In genomic region chr2:44949329-44950151, GRCh38 we compare ENCODE assay signal across 1 cellular context.
TF ChIP-seq lines count a peak whose summit lies in the region.

No MANE protein-coding gene starts in this region.

TF ChIP-seq in H1, 55 proteins besides CTCF, POLR2A, EP300 and RAD21 (continued from another document):
- TF ChIP-seq SUZ12 (IDR thresholded peaks at IDR 0.05; ENCODE audit: low read length) (peak; percentile 68; the same call in 1 of the 2 replicates), SIRT6 (IDR thresholded peaks at IDR 0.05; ENCODE audit: low read length) (no peak), TBP (IDR thresholded peaks at IDR 0.05; ENCODE audit: low read depth, low read length) (no peak), RXRA (IDR thresholded peaks at IDR 0.05; ENCODE audit: insufficient read depth, low read depth, low read length) (no peak), ZNF274 (IDR thresholded peaks at IDR 0.05; ENCODE audit: borderline replicate concordance, extremely low read depth, low read length) (no peak), BRCA1 (IDR thresholded peaks at IDR 0.05; ENCODE audit: low read depth, low read length) (no peak), SP1 (IDR thresholded peaks at IDR 0.05; ENCODE audit: low read depth, low read length) (no peak), JUND (IDR thresholded peaks at IDR 0.05; ENCODE audit: low read length) (no peak), RBBP5 (IDR thresholded peaks at IDR 0.05; ENCODE audit: borderline replicate concordance, low read depth, low read length) (no peak), POLR2AphosphoS5 (IDR thresholded peaks at IDR 0.05; ENCODE audit: low read depth, low read length) (no peak), YY1 (IDR thresholded peaks at IDR 0.05; ENCODE audit: low read depth, low read length) (no peak), GTF2F1 (IDR thresholded peaks at IDR 0.05; ENCODE audit: borderline replicate concordance, low read depth, low read length) (no peak), SP4 (IDR thresholded peaks at IDR 0.05; ENCODE audit: low read length) (no peak), E2F6 (IDR thresholded peaks at IDR 0.05) (no peak), CBX8 (IDR thresholded peaks at IDR 0.05; ENCODE audit: borderline replicate concordance, low read depth, low read length) (no peak), ATF2 (IDR thresholded peaks at IDR 0.05; ENCODE audit: low read length) (no peak), SRF (IDR thresholded peaks at IDR 0.05; ENCODE audit: low read depth, low read length) (no peak), ASH2L (IDR thresholded peaks at IDR 0.05; ENCODE audit: low read length) (no peak), ATF3 (IDR thresholded peaks at IDR 0.05; ENCODE audit: insufficient read depth, low read depth, low read length) (no peak), CTBP2 (IDR thresholded peaks at IDR 0.05; ENCODE audit: borderline replicate concordance, insufficient read depth, insufficient read length, low read length) (no peak), GABPA (IDR thresholded peaks at IDR 0.05; ENCODE audit: borderline replicate concordance, insufficient read depth, low read length) (0 out of 2 replicates have a peak, but pooled peaks have one; percentile 13), KDM5A (IDR thresholded peaks at IDR 0.05; ENCODE audit: low read length) (no peak), CHD2 (IDR thresholded peaks at IDR 0.05; ENCODE audit: low read length) (no peak), TAF1 (IDR thresholded peaks at IDR 0.05; ENCODE audit: low read depth, low read length) (no peak), EGR1 (IDR thresholded peaks at IDR 0.05; ENCODE audit: borderline replicate concordance, low read depth, low read length) (no peak), KDM4A (IDR thresholded peaks at IDR 0.05; ENCODE audit: low read depth, low read length, severe bottlenecking) (peak; percentile 55), PHF8 (conservative IDR thresholded peaks at IDR 0.05; ENCODE audit: low read depth, low read length) (no peak; the same call in 1 of the 2 replicates), SP2 (IDR thresholded peaks at IDR 0.05; ENCODE audit: low read length) (no peak), TCF12 (IDR thresholded peaks at IDR 0.05; ENCODE audit: low read depth, low read length) (no peak), CBX5 (IDR thresholded peaks at IDR 0.05; ENCODE audit: low read depth, low read length) (no peak), MAFK (IDR thresholded peaks at IDR 0.05; ENCODE audit: low read depth, low read length) (no peak), POU5F1 (IDR thresholded peaks at IDR 0.05; ENCODE audit: low read depth, low read length) (no peak), RFX5 (IDR thresholded peaks at IDR 0.05; ENCODE audit: borderline replicate concordance, low read depth, low read length) (no peak), TEAD4 (IDR thresholded peaks at IDR 0.05; ENCODE audit: low read depth, low read length) (no peak), TAF7 (optimal IDR thresholded peaks at IDR 0.05; ENCODE audit: borderline replicate concordance, low read depth, low read length) (no peak), CEBPB (IDR thresholded peaks at IDR 0.05; ENCODE audit: low read depth, low read length) (no peak), SIX5 (IDR thresholded peaks at IDR 0.05; ENCODE audit: low read depth, low read length) (no peak)
- TF ChIP-seq, protein P1, sequence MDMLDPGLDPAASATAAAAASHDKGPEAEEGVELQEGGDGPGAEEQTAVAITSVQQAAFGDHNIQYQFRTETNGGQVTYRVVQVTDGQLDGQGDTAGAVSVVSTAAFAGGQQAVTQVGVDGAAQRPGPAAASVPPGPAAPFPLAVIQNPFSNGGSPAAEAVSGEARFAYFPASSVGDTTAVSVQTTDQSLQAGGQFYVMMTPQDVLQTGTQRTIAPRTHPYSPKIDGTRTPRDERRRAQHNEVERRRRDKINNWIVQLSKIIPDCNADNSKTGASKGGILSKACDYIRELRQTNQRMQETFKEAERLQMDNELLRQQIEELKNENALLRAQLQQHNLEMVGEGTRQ (IDR thresholded peaks at IDR 0.05; ENCODE audit: low read length): no peak
- TF ChIP-seq, protein P2, sequence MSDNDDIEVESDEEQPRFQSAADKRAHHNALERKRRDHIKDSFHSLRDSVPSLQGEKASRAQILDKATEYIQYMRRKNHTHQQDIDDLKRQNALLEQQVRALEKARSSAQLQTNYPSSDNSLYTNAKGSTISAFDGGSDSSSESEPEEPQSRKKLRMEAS (IDR thresholded peaks at IDR 0.05): 0 out of 2 replicates have a peak, but pooled peaks have one; percentile 5
